Comparison of ENCODE assay signal across 9 cellular contexts in the genomic region with DNA sequence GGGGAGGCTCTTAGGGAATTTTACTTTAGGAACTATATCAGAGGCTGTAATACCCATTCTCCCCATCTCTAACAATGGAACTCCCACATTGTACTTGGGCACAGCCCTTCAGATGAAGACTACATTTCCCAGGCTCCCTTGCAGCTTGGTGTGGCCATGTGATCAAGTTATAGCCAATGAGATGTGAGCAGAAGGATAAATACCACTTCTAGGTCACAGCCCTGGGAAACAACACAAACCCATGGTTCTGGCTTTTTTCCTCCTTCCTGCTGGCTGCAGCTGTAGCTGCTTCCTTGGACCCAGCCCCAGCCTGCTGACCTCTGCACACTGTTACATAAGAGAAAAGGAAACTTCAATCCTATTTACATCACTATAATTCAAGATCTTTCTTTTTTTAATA.
A peak's percentile ranks its signal among the peaks of the same experiment; 100 is the strongest.
DNase-seq lines count a peak whose midpoint lies in the region; ATAC-seq and TF ChIP-seq lines count a peak whose summit lies in the region.
"Had no signal": no experiment of that assay in that cellular context is flagged by ENCODE, and none has a peak within 500 bp of the region (broad histone marks: within the 10 kb centered on the region; RNA-seq: fewer than 3 reads in every experiment).

No MANE protein-coding gene starts in this region.

- peaks cover 8% of the 10 kb centered on the region for H3K4me1 Mint-ChIP-seq in activated CD4-positive, alpha-beta T cell treated with anti-CD3 and anti-CD28 coated beads for 36 hours
- H3K4me1 Mint-ChIP-seq in stimulated activated effector memory CD8-positive, alpha-beta T cell treated with anti-CD3 and anti-CD28 coated beads, Interleukin-12 subunit alpha, Interleukin-12 subunit beta, amount 100 ng/mL, for 72 hours, result peaks cover 9% of the 10 kb centered on the region

- no peak overlapping the region for H3K4me3 Mint-ChIP-seq in activated CD4-positive, alpha-beta T cell treated with anti-CD3 and anti-CD28 coated beads for 36 hours
- no peak overlapping the region for H3K4me3 Mint-ChIP-seq in stimulated activated effector memory CD8-positive, alpha-beta T cell treated with anti-CD3 and anti-CD28 coated beads, Interleukin-12 subunit alpha, Interleukin-12 subunit beta, amount 100 ng/mL, for 72 hours

- H3K4me3 ChIP-seq in astrocyte of the cerebellum (ENCODE audit: low read depth, low read length), result no peak overlapping the region
- H3K4me3 ChIP-seq: BLaER1 had no signal

- H3K9me3 Mint-ChIP-seq in activated CD4-positive, alpha-beta T cell treated with anti-CD3 and anti-CD28 coated beads for 36 hours (ENCODE audit: low read depth), result no peaks in the 10 kb centered on the region
- H3K9me3 Mint-ChIP-seq in stimulated activated effector memory CD8-positive, alpha-beta T cell treated with anti-CD3 and anti-CD28 coated beads, Interleukin-12 subunit alpha, Interleukin-12 subunit beta, amount 100 ng/mL, for 72 hours, result peaks cover 4% of the 10 kb centered on the region

- POLR2A ChIA-PET in activated CD4-positive, alpha-beta T cell treated with anti-CD3 and anti-CD28 coated beads for 36 hours (lab: Charles Lee), result interaction anchor here (0.5 kb wide), 1 partner anchor 20 kb away, joined by 5 read pairs; no protein-coding TSS in a partner anchor

- H3K27me3 Mint-ChIP-seq in activated CD4-positive, alpha-beta T cell treated with anti-CD3 and anti-CD28 coated beads for 36 hours, result peaks cover 2% of the 10 kb centered on the region

- DNase-seq in activated CD4-positive, alpha-beta T cell treated with anti-CD3 and anti-CD28 coated beads for 36 hours, result peak; percentile 57
- no peak for DNase-seq in activated CD4-positive, alpha-beta T cell treated with anti-CD3 and anti-CD28 coated beads, Interleukin-2, amount 50 U/mL, for 1 hour
- DNase-seq in NOMO-1 treated with DMSO at 0.1 percent for 48 hours (lab: John Stamatoyannopoulos, UW; ENCODE audit: unreplicated experiment), result peak; percentile 76
- peak; percentile 70 for DNase-seq in astrocyte of the cerebellum (ENCODE audit: low read depth)
- peak in 37 of 51 donors; percentile 6 to 76 (median 31) for DNase-seq in hypothalamus (lab: John Stamatoyannopoulos, UW)
- peak in 1 of 2 donors; percentile 6 for DNase-seq in stimulated activated effector memory CD8-positive, alpha-beta T cell treated with anti-CD3 and anti-CD28 coated beads, Interleukin-12 subunit alpha, Interleukin-12 subunit beta, amount 100 ng/mL, for 72 hours (ENCODE audit: low spot score in 2 of 2)

- no peak for TF ChIP-seq CTCF in astrocyte of the cerebellum (IDR thresholded peaks at IDR 0.05; ENCODE audit: low read depth, low read length, missing control alignments)

- no peaks in the 10 kb centered on the region for H3K36me3 Mint-ChIP-seq in activated CD4-positive, alpha-beta T cell treated with anti-CD3 and anti-CD28 coated beads for 36 hours (ENCODE audit: low read depth)
- H3K36me3 Mint-ChIP-seq in stimulated activated effector memory CD8-positive, alpha-beta T cell treated with anti-CD3 and anti-CD28 coated beads, Interleukin-12 subunit alpha, Interleukin-12 subunit beta, amount 100 ng/mL, for 72 hours, result no peaks in the 10 kb centered on the region

- CTCF ChIA-PET in activated CD4-positive, alpha-beta T cell treated with anti-CD3 and anti-CD28 coated beads for 36 hours (lab: Charles Lee), result interaction anchor here (0.6 to 1.2 kb wide), 2 partner anchors 10 to 180 kb away, joined by 3 read pairs; no protein-coding TSS in a partner anchor

- no peak overlapping the region for H3K27ac Mint-ChIP-seq in activated CD4-positive, alpha-beta T cell treated with anti-CD3 and anti-CD28 coated beads for 36 hours
- H3K27ac Mint-ChIP-seq in stimulated activated effector memory CD8-positive, alpha-beta T cell treated with anti-CD3 and anti-CD28 coated beads, Interleukin-12 subunit alpha, Interleukin-12 subunit beta, amount 100 ng/mL, for 72 hours, result no peak overlapping the region

- in situ Hi-C loops in astrocyte of the cerebellum (cut with HindIII; ENCODE audit: low sequenced_read_pairs), result no loop called here

- peak; percentile 98 for ATAC-seq in activated CD4-positive, alpha-beta T cell treated with anti-CD3 and anti-CD28 coated beads for 36 hours
- ATAC-seq in HG03135 (IDR thresholded peaks at IDR 0.05; ENCODE audit: unreplicated experiment) (peak; percentile 55), HG03378 (IDR thresholded peaks at IDR 0.05; ENCODE audit: unreplicated experiment) (no peak)
- peak; percentile 91 for ATAC-seq in stimulated activated effector memory CD8-positive, alpha-beta T cell treated with anti-CD3 and anti-CD28 coated beads, Interleukin-12 subunit alpha, Interleukin-12 subunit beta, amount 100 ng/mL, for 72 hours

- intact Hi-C loops in activated CD4-positive, alpha-beta T cell treated with anti-CD3 and anti-CD28 coated beads for 36 hours (cut with DNase I, micrococcal nuclease), result no loop called here
